8 cellular contexts compared by ENCODE assay signal in the genomic region with DNA sequence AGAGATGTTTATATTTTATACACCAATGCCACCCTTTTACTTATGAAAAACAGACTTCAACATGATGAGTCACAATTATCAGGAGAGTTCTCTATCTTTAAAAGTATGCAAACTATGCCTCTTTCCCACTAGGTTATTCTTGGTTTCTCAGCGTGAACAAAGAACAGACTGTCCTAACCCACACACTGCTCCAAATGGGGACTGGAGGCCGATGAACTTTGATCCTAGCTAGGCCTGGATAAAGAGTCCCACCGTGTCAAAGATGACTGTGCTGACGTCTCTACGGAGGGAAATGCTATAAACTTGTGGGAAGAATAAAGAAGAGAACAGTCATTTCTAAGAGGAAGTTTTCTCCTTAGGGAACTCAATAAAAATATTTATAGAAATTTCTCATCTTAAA.
DNase-seq lines count a peak whose midpoint lies in the region; ATAC-seq, FAIRE-seq and TF ChIP-seq lines count a peak whose summit lies in the region.

No MANE protein-coding gene starts in this region.

- H3K36me3 ChIP-seq in BJ (ENCODE audit: control insufficient read depth, insufficient read depth, low read length) (peaks cover 1% of the 10 kb centered on the region), GM12878 (ENCODE audit: control insufficient read depth in 2 of 2, insufficient read depth in 2 of 2, low read length in 1 of 2) (no peaks in the 10 kb centered on the region), upper lobe of left lung (peaks cover 0 to 4% (median 0%) of the 10 kb centered on the region in 4 donors)

- POLR2A ChIA-PET in BJ (lab: Charles Lee) (interaction anchor here (0.6 kb wide), 1 partner anchor 125 kb away, joined by 4 read pairs; no protein-coding TSS in a partner anchor), GM12878 (lab: Charles Lee) (no interaction called here)

- WGBS in GM12878 (ENCODE audit: insufficient coverage, insufficient replicate concordance, low lambda C conversion rate, missing lambda C conversion rate): 2% methylated on average over 5 of the region's 5 CpGs
- 38 to 51% methylated on average over 5 of the region's 5 CpGs for WGBS in upper lobe of left lung, 2 donors

- ATAC-seq in HG02884 (IDR thresholded peaks at IDR 0.05; ENCODE audit: unreplicated experiment): peak; percentile 59
- ATAC-seq in GM12878: peak; percentile 91
- ATAC-seq in left colon: peak; percentile 91
- peak; percentile 86 to 97 for ATAC-seq in upper lobe of left lung (ENCODE audit: low FRiP score in 2 of 2)
- ATAC-seq in GM19324 (IDR thresholded peaks at IDR 0.05; ENCODE audit: low FRiP score, unreplicated experiment): no peak
- ATAC-seq in GM21717 (IDR thresholded peaks at IDR 0.05; ENCODE audit: unreplicated experiment): no peak

- no peak overlapping the region for H3K4me3 ChIP-seq in BJ (ENCODE audit: low read depth, low read length)
- no peak overlapping the region for H3K4me3 ChIP-seq in GM12878
- H3K4me3 ChIP-seq in upper lobe of left lung: no peak overlapping the region

- no peaks in the 10 kb centered on the region for H3K4me1 ChIP-seq in GM12878 (ENCODE audit: control insufficient read depth, insufficient read depth, low read length)
- H3K4me1 ChIP-seq in upper lobe of left lung: peaks cover 6 to 23% (median 21%) of the 10 kb centered on the region in 4 donors

- RAD21 ChIA-PET in GM12878 (lab: Charles Lee; ENCODE audit: unreplicated experiment): interaction anchor here (0.8 to 2.4 kb wide), 10 partner anchors 22 to 159 kb away, joined by 3 to 9 read pairs (median 5); partner anchors contain the start of gene EPS8

- no peak for TF ChIP-seq RAD21 in GM12878 (IDR thresholded peaks at IDR 0.05; ENCODE audit: insufficient read depth, low read depth, low read length)

- CTCF ChIA-PET in BJ (lab: Yijun Ruan, JAX) (interaction anchor here (1.0 to 1.1 kb wide), 2 partner anchors 97 to 161 kb away, joined by 3 read pairs; partner anchors contain the start of gene EPS8), GM12878 (lab: Yijun Ruan, JAX) (interaction anchor here (0.6 to 1.8 kb wide), 7 partner anchors 11 to 266 kb away, joined by 3 to 5 read pairs (median 3); no protein-coding TSS in a partner anchor)

- H3K27me3 ChIP-seq in BJ (ENCODE audit: control insufficient read depth, insufficient read depth, low read length) (no peaks in the 10 kb centered on the region), GM12878 (replicated peaks in 1 of 2; ENCODE audit: control insufficient read depth in 2 of 2, insufficient read depth in 2 of 2, low read length in 1 of 2) (no peaks in the 10 kb centered on the region), upper lobe of left lung (no peaks in the 10 kb centered on the region)

- intact Hi-C loops in GM12878 (cut with micrococcal nuclease; ENCODE audit: unreplicated experiment) (no loop called here), left colon (cut with DNase I, micrococcal nuclease) (no loop called here)

- SMC1A ChIA-PET in GM12878 (lab: Charles Lee; ENCODE audit: uncharacterized antibody, unreplicated experiment): interaction anchor here (0.7 to 2.3 kb wide), 12 partner anchors 10 to 230 kb away, joined by 3 to 11 read pairs (median 4); partner anchors contain the start of gene EPS8

- no TSS peak for BruUV-seq in GM12878 (replicated peaks; lab: Mats Ljungman, UMichigan)

- no peak for FAIRE-seq in GM12878 (lab: Jason Lieb, UNC)

- H4K20me1 ChIP-seq in GM12878 (ENCODE audit: control insufficient read depth, insufficient read depth): no peaks in the 10 kb centered on the region

- H3K79me2 ChIP-seq in GM12878 (ENCODE audit: control insufficient read depth, insufficient read depth, low read length): no peaks in the 10 kb centered on the region

- H3K9me3 ChIP-seq in GM12878 (replicated peaks; ENCODE audit: control insufficient read depth, insufficient read depth, low read length): no peaks in the 10 kb centered on the region
- H3K9me3 ChIP-seq in upper lobe of left lung: no peaks in the 10 kb centered on the region

- H3K27ac ChIP-seq in GM12878 (ENCODE audit: control insufficient read depth, insufficient read depth) (no peak overlapping the region), upper lobe of left lung (peak overlapping the region; percentile 29 to 84 (median 66))

- peak overlapping the region; percentile 45; the same call in 1 of the 2 replicates for H2AFZ ChIP-seq in GM12878 (ENCODE audit: control insufficient read depth, low read depth, low read length)

- H3K9ac ChIP-seq in GM12878 (ENCODE audit: control insufficient read depth, insufficient read depth, low read length): no peak overlapping the region

- TF ChIP-seq POLR2A in GM12878 (IDR thresholded peaks at IDR 0.05; ENCODE audit: low read depth, low read length) (no peak), upper lobe of left lung (IDR thresholded peaks at IDR 0.05) (no peak)

- DNase-seq in BJ (ENCODE audit: low read depth) (peak; percentile 92), GM12878 (ENCODE audit: low read depth, low spot score) (peak; percentile 46), left colon (peak; percentile 15 to 80), upper lobe of left lung (peak in 1 of 2 donors; percentile 38), MV-4-11 (lab: John Stamatoyannopoulos, UW) (no peak)

- in situ Hi-C loops in GM12878 (cut with MboI): no loop called here

- TF ChIP-seq EP300 in GM12878 (IDR thresholded peaks at IDR 0.05; ENCODE audit: borderline replicate concordance in 1 of 2, control insufficient read depth in 1 of 2, low read depth in 2 of 2, low read length in 2 of 2): peak; percentile 73 to 78; a peak in 3 of 4 replicates
- TF ChIP-seq EP300 in upper lobe of left lung (IDR thresholded peaks at IDR 0.05): peak; percentile 21 to 93 (median 58)

- TF ChIP-seq CTCF in BJ (IDR thresholded peaks at IDR 0.05; ENCODE audit: insufficient read depth, low read depth, low read length) (no peak), GM12878 (IDR thresholded peaks at IDR 0.05 in 2 of 3, conservative IDR thresholded peaks at IDR 0.05 in 1 of 3; ENCODE audit: control insufficient read depth in 2 of 3, extremely low read depth in 1 of 3, insufficient read depth in 1 of 3, low read depth in 3 of 3, low read length in 3 of 3) (no peak), upper lobe of left lung (IDR thresholded peaks at IDR 0.05) (no peak)

- H3K4me2 ChIP-seq in GM12878 (ENCODE audit: control insufficient read depth, insufficient read depth): no peak overlapping the region

TF ChIP-seq in GM12878, 131 proteins besides CTCF, POLR2A, EP300 and RAD21 (continues in another document):
- no peak for TF ChIP-seq HDAC6 (IDR thresholded peaks at IDR 0.05; ENCODE audit: unreplicated experiment)
- TF ChIP-seq SIX5 (IDR thresholded peaks at IDR 0.05; ENCODE audit: low read depth, low read length, severe bottlenecking): no peak
- peak; percentile 45; the same call in 1 of the 2 replicates for TF ChIP-seq SPI1 (IDR thresholded peaks at IDR 0.05; ENCODE audit: borderline replicate concordance, insufficient read depth, low read depth, low read length)
- peak; percentile 72 for TF ChIP-seq ATF7 (IDR thresholded peaks at IDR 0.05; ENCODE audit: low read depth)
- TF ChIP-seq ZNF274 (IDR thresholded peaks at IDR 0.05; ENCODE audit: insufficient read depth, insufficient read length): no peak
- TF ChIP-seq CBX3 (IDR thresholded peaks at IDR 0.05; ENCODE audit: borderline replicate concordance, low read depth): no peak
- peak; percentile 77; the same call in 1 of the 2 replicates for TF ChIP-seq NBN (IDR thresholded peaks at IDR 0.05)
- TF ChIP-seq CHD2 (IDR thresholded peaks at IDR 0.05; ENCODE audit: borderline replicate concordance, low read depth, low read length): peak; percentile 37; the same call in 1 of the 2 replicates
- TF ChIP-seq RBBP5 (conservative IDR thresholded peaks at IDR 0.05): no peak
- TF ChIP-seq MYB (IDR thresholded peaks at IDR 0.05; ENCODE audit: borderline replicate concordance, low read depth, low read length): no peak
- no peak for TF ChIP-seq SP1 (IDR thresholded peaks at IDR 0.05; ENCODE audit: low read depth, low read length)
- TF ChIP-seq RELB (IDR thresholded peaks at IDR 0.05; ENCODE audit: low read depth): peak; percentile 87
- no peak for TF ChIP-seq ZNF217 (IDR thresholded peaks at IDR 0.05)
- TF ChIP-seq BMI1 (IDR thresholded peaks at IDR 0.05; ENCODE audit: borderline replicate concordance): peak; percentile 70
- no peak for TF ChIP-seq TCF12 (IDR thresholded peaks at IDR 0.05; ENCODE audit: low read depth, low read length)
- TF ChIP-seq, protein P1, sequence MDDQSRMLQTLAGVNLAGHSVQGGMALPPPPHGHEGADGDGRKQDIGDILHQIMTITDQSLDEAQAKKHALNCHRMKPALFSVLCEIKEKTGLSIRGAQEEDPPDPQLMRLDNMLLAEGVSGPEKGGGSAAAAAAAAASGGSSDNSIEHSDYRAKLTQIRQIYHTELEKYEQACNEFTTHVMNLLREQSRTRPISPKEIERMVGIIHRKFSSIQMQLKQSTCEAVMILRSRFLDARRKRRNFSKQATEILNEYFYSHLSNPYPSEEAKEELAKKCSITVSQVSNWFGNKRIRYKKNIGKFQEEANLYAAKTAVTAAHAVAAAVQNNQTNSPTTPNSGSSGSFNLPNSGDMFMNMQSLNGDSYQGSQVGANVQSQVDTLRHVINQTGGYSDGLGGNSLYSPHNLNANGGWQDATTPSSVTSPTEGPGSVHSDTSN (IDR thresholded peaks at IDR 0.05; ENCODE audit: insufficient replicate concordance, low read depth, low read length): no peak
- peak; percentile 48; the same call in 1 of the 2 replicates for TF ChIP-seq GATAD2B (conservative IDR thresholded peaks at IDR 0.05; ENCODE audit: low read depth)
- peak; percentile 60; the same call in 1 of the 2 replicates for TF ChIP-seq DPF2 (IDR thresholded peaks at IDR 0.05)
- TF ChIP-seq NR2F1 (conservative IDR thresholded peaks at IDR 0.05): peak; percentile 97
- no peak for TF ChIP-seq RCOR1 (conservative IDR thresholded peaks at IDR 0.05; ENCODE audit: low read depth, low read length)

Comparison
In these comparisons a context has a peak if more than half of its experiments do, and no peak if none do; other contexts are left out.
1. ATAC-seq: peak in HG02884 (single experiment), GM12878 (single experiment), left colon (single experiment) and upper lobe of left lung (2 of 2); none in GM19324 (single experiment) and GM21717 (single experiment).